ENCODE assay signal across 30 cellular contexts in the genomic region with DNA sequence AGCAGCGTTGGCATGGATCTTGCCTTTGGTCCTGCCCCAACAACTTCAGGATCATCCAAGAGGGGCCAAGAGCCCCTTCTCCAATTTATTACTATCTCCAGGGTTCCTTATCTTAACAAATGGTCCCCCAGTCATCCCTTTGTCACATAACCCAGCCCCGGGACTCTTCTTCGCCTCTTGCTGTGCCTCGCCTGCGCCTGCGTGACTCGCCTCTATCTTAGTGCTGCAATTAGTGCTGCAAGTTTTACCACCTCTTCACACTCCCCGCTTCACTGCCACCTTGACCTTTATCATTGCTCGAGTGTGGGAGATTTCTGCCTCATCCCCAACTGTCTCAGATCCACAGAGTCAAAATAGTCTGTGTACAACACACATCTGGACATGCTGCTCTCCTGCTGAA. TPM values are rescaled to one million over a fixed set of nuclear protein-coding genes. Genes with fewer than 3 reads are reported as not detected.
"Had no signal": no experiment of that assay in that cellular context is flagged by ENCODE, and none has a peak within 500 bp of the region (broad histone marks: within the 10 kb centered on the region; RNA-seq: fewer than 3 reads in every experiment).

No MANE protein-coding gene starts in this region.

- H3K4me3 Mint-ChIP-seq: naive thymus-derived CD8-positive, alpha-beta T cell; natural killer cell treated with Interleukin-12 subunit alpha and Interleukin-12 subunit beta and Interleukin-15 and Interleukin-18, amount 100 ng/mL, for 72 hours; nephron progenitor cell; neural crest cell; stimulated activated effector memory CD8-positive, alpha-beta T cell treated with anti-CD3 and anti-CD28 coated beads, Interleukin-12 subunit alpha, Interleukin-12 subunit beta, amount 100 ng/mL, for 72 hours; stimulated activated naive CD8-positive, alpha-beta T cell treated with anti-CD3 and anti-CD28 coated beads, Interleukin-15, amount 100 ng/mL, for 72 hours; type B pancreatic cell had no signal

- H3K79me2 ChIP-seq: parathyroid adenoma had no signal

- H3K27ac Mint-ChIP-seq: natural killer cell treated with Interleukin-12 subunit alpha and Interleukin-12 subunit beta and Interleukin-15 and Interleukin-18, amount 100 ng/mL, for 72 hours; nephron progenitor cell; progenitor cell of endocrine pancreas; stimulated activated effector memory CD8-positive, alpha-beta T cell treated with anti-CD3 and anti-CD28 coated beads, Interleukin-12 subunit alpha, Interleukin-12 subunit beta, amount 100 ng/mL, for 72 hours; type B pancreatic cell had no signal

- H3K4me3 ChIP-seq: ovary, psoas muscle, right lobe of liver, sigmoid colon, suprapubic skin, testis, tibial artery, transverse colon, upper lobe of right lung, uterus had no signal

- FAIRE-seq: small intestine had no signal

- H3K27ac ChIP-seq: ovary, parathyroid adenoma, psoas muscle, right lobe of liver, sigmoid colon, suprapubic skin, testis, tibial artery, transverse colon, upper lobe of right lung, uterus had no signal

- H3K27me3 ChIP-seq: ovary, right lobe of liver, sigmoid colon, suprapubic skin, testis, transverse colon, upper lobe of right lung, uterus had no signal

- H3K9me3 ChIP-seq: ovary, psoas muscle, right lobe of liver, sigmoid colon, suprapubic skin, testis, tibial artery, transverse colon, upper lobe of right lung, uterus had no signal

- H3K36me3 Mint-ChIP-seq: naive thymus-derived CD8-positive, alpha-beta T cell; natural killer cell treated with Interleukin-12 subunit alpha and Interleukin-12 subunit beta and Interleukin-15 and Interleukin-18, amount 100 ng/mL, for 72 hours; stimulated activated effector memory CD8-positive, alpha-beta T cell treated with anti-CD3 and anti-CD28 coated beads, Interleukin-12 subunit alpha, Interleukin-12 subunit beta, amount 100 ng/mL, for 72 hours; type B pancreatic cell had no signal

- H3K9ac ChIP-seq: parathyroid adenoma had no signal

- H3K27me3 Mint-ChIP-seq: natural killer cell treated with Interleukin-12 subunit alpha and Interleukin-12 subunit beta and Interleukin-15 and Interleukin-18, amount 100 ng/mL, for 72 hours; progenitor cell of endocrine pancreas; stimulated activated naive CD8-positive, alpha-beta T cell treated with anti-CD3 and anti-CD28 coated beads, Interleukin-15, amount 100 ng/mL, for 72 hours; type B pancreatic cell had no signal

- H3K4me1 ChIP-seq: parathyroid adenoma, psoas muscle, right lobe of liver, sigmoid colon, testis, tibial artery, transverse colon, upper lobe of right lung, uterus had no signal

- H2AFZ ChIP-seq: parathyroid adenoma had no signal

- DNase-seq: naive thymus-derived CD8-positive, alpha-beta T cell; nephron progenitor cell; occipital lobe; ovary; right cardiac atrium; right lobe of liver; sigmoid colon; small intestine; stimulated activated CD4-positive, alpha-beta T cell treated with anti-CD3 and anti-CD28 coated beads, Interleukin-15, amount 100 ng/mL, for 24 hours; stimulated activated CD4-positive, alpha-beta T cell treated with anti-CD3 and anti-CD28 coated beads, Interleukin-2, amount 100 ng/mL, for 24 hours; stimulated activated CD4-positive, alpha-beta T cell treated with anti-CD3 and anti-CD28 coated beads, Interleukin-2, amount 100 ng/mL, for 48 hours; stimulated activated CD4-positive, alpha-beta T cell treated with anti-CD3 and anti-CD28 coated beads, Interleukin-4, amount 100 ng/mL, for 24 hours; stimulated activated naive CD4-positive, alpha-beta T cell; stimulated activated naive CD8-positive, alpha-beta T cell treated with anti-CD3 and anti-CD28 coated beads, Interleukin-15, amount 100 ng/mL, for 72 hours; stimulated activated naive CD8-positive, alpha-beta T cell treated with anti-CD3 and anti-CD28 coated beads, Interleukin-15, Interleukin-2, amounts not matched to agents 100 U/mL and 50 U/mL, for 24 hours; substantia nigra; testis; tibial artery; transverse colon; upper lobe of right lung; uterus had no signal

- H3K36me3 ChIP-seq: ovary, right lobe of liver, sigmoid colon, suprapubic skin, tibial artery, transverse colon, upper lobe of right lung, uterus had no signal

- ATAC-seq: naive thymus-derived CD8-positive, alpha-beta T cell; natural killer cell treated with Interleukin-12 subunit alpha and Interleukin-12 subunit beta and Interleukin-15 and Interleukin-18, amount 100 ng/mL, for 72 hours; psoas muscle; right cardiac atrium; right lobe of liver; stimulated activated effector memory CD8-positive, alpha-beta T cell treated with anti-CD3 and anti-CD28 coated beads, Interleukin-12 subunit alpha, Interleukin-12 subunit beta, amount 100 ng/mL, for 72 hours; stimulated activated naive CD8-positive, alpha-beta T cell treated with anti-CD3 and anti-CD28 coated beads, Interleukin-15, Interleukin-2, amounts not matched to agents 100 U/mL and 50 U/mL, for 24 hours; upper lobe of right lung had no signal

RNA-seq across cellular contexts. Expression of a gene that starts 4.0 kb away (rescaled TPM):
- total RNA-seq: natural killer cell treated with Interleukin-12 subunit alpha and Interleukin-12 subunit beta and Interleukin-15 and Interleukin-18, amount 100 ng/mL, for 72 hours; osteoblast; sigmoid colon had no signal
